Comparison of ENCODE assay signal across 7 cellular contexts in the genomic region with DNA sequence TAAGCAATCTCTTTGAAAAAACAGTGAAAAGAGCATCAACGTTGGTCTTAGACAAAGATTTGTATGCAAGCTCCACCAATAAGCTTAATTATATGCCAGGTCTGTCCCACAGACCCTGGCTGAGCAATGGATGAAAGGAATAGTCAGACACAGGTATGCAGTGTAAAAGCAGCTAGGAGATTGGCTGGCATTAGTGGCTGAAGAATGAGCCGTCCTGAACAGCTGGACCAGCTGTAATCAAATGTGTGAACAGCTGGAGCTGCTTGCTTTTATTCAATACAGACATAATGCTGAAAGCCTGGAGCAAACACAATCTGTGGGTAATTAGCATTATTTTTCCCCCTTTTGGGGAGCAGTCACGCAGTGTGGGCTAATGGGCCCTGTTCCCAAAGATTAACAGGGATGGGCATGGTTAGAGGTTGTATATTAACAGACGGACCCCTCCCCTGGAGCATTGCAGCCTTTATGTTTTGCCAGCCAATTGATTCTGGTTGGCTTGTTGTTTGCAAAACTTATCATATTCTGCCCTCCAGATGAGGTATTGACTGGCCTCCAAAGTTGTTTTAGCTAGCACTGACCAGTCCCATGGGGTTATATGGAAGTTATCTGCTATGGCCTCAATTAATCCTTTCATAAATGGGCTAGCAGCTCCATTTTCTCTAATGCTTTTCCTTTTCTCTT. TPM values are rescaled to one million over a fixed set of nuclear protein-coding genes. Genes with fewer than 3 reads are reported as not detected.
"Had no signal": no experiment of that assay in that cellular context is flagged by ENCODE, and none has a peak within 500 bp of the region (broad histone marks: within the 10 kb centered on the region; RNA-seq: fewer than 3 reads in every experiment).

No MANE protein-coding gene starts in this region.

RNA-seq across cellular contexts. Expression of gene GC, which starts 20.3 kb away (rescaled TPM):
- total RNA-seq: LHCN-M2, MCF 10A, NCI-H460, PC-3, Peyer's patch, SJSA1 had no signal
- polyA plus RNA-seq: SK-N-SH had no signal
